In genomic region chr14:95577067-95577800, GRCh38 we compare ENCODE assay signal across 11 cellular contexts. TPM values are rescaled to one million over a fixed set of nuclear protein-coding genes. Genes with fewer than 3 reads are reported as not detected.
A peak's percentile ranks its signal among the peaks of the same experiment; 100 is the strongest.
DNase-seq lines count a peak whose midpoint lies in the region; ATAC-seq and TF ChIP-seq lines count a peak whose summit lies in the region.
"Had no signal": no experiment of that assay in that cellular context is flagged by ENCODE, and none has a peak within 500 bp of the region (broad histone marks: within the 10 kb centered on the region; RNA-seq: fewer than 3 reads in every experiment).

No MANE protein-coding gene starts in this region.

- no peak for DNase-seq in effector memory CD8-positive, alpha-beta T cell
- DNase-seq in HCEC 1CT (no peak), HT-29 (ENCODE audit: low spot score) (no peak), RKO (ENCODE audit: low spot score) (no peak), omental fat pad (ENCODE audit: low spot score) (no peak)
- DNase-seq: activated CD8-positive, alpha-beta memory T cell treated with anti-CD3 and anti-CD28 coated beads, Interleukin-2, amount 50 U/mL, for 48 hours; COR-L47; foreskin melanocyte had no signal

- H3K4me3 Mint-ChIP-seq in effector memory CD8-positive, alpha-beta T cell = no peak overlapping the region

- peak; percentile 97 for ATAC-seq in GM18517 (IDR thresholded peaks at IDR 0.05; ENCODE audit: unreplicated experiment)
- ATAC-seq in GM21515 (IDR thresholded peaks at IDR 0.05; ENCODE audit: unreplicated experiment) = peak; percentile 97
- ATAC-seq in HG03103 (IDR thresholded peaks at IDR 0.05; ENCODE audit: low read depth, unreplicated experiment) = peak; percentile 98
- ATAC-seq in effector memory CD8-positive, alpha-beta T cell (replicated peaks) = peak; percentile 83
- no peak for ATAC-seq in omental fat pad (ENCODE audit: low FRiP score)

- no peaks in the 10 kb centered on the region for H3K4me1 Mint-ChIP-seq in effector memory CD8-positive, alpha-beta T cell (ENCODE audit: low read depth in 2 of 2)

- peaks cover 32 to 33% of the 10 kb centered on the region in 2 donors for H3K27me3 Mint-ChIP-seq in effector memory CD8-positive, alpha-beta T cell

- no peaks in the 10 kb centered on the region for H3K36me3 Mint-ChIP-seq in effector memory CD8-positive, alpha-beta T cell (ENCODE audit: insufficient read depth)

- no peak overlapping the region for H3K27ac Mint-ChIP-seq in effector memory CD8-positive, alpha-beta T cell

- no peak for TF ChIP-seq CTCF in omental fat pad (IDR thresholded peaks at IDR 0.05)

- H3K9me3 Mint-ChIP-seq in effector memory CD8-positive, alpha-beta T cell = no peaks in the 10 kb centered on the region

RNA-seq across cellular contexts. Expression of gene GLRX5, which starts 42.4 kb away (rescaled TPM):
- total RNA-seq in HT-29 (2014; rRNA removed; shearing (Covaris generic)) = 56.9 and 60.8 TPM in 2 replicates
- 10 to 100 TPM; 25.5 to 36.8 (median 27.2) TPM for total RNA-seq in omental fat pad
